ENCODE assay signal across 20 cellular contexts in the genomic region with DNA sequence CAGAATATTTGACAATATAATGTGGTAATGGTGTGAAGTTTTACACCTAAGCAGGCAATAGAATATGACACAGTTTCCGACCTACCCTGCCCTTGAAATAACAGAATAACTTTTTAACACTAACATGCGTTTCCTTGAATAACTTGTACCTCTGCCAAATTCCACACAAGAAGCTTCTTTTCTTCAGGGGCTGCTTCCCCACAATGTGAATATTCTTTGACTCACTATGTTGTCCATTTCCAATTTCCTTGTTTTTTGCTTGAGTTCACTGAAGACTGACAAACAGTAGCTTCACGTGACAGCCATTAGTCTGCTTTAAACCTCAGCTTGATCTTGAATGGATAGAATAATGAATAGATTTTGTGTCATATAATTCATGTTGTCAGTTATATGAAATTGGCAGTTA. TPM values are rescaled to one million over a fixed set of nuclear protein-coding genes. Genes with fewer than 3 reads are reported as not detected.
DNase-seq lines count a peak whose midpoint lies in the region; ATAC-seq, FAIRE-seq and TF ChIP-seq lines count a peak whose summit lies in the region.
"Had no signal": no experiment of that assay in that cellular context is flagged by ENCODE, and none has a peak within 500 bp of the region (broad histone marks: within the 10 kb centered on the region; RNA-seq: fewer than 3 reads in every experiment).

No MANE protein-coding gene starts in this region.

- WGBS in right lobe of liver (ENCODE audit: insufficient coverage, low coverage, low lambda C conversion rate, missing lambda C conversion rate), result 20% methylated on average over 3 of the region's 3 CpGs

- peaks cover 0 to 35% (median 14%) of the 10 kb centered on the region in 4 donors for H3K4me1 ChIP-seq in right lobe of liver
- H3K4me1 ChIP-seq: left ventricle myocardium inferior, testis had no signal

- no peak for TF ChIP-seq CTCF in choroid plexus epithelial cell (conservative IDR thresholded peaks at IDR 0.05; ENCODE audit: low read depth, low read length)
- no peak for TF ChIP-seq CTCF in right lobe of liver (IDR thresholded peaks at IDR 0.05)

- peak; percentile 87 for FAIRE-seq in RCC 7860 (lab: Jason Lieb, UNC)

- no peaks in the 10 kb centered on the region for H3K36me3 ChIP-seq in right lobe of liver
- H3K36me3 ChIP-seq: left ventricle myocardium inferior had no signal

- H3K27me3 ChIP-seq in right lobe of liver, result no peaks in the 10 kb centered on the region
- H3K27me3 ChIP-seq: testis had no signal

- peak overlapping the region in 2 of 3 donors; percentile 48 to 70 for H3K27ac ChIP-seq in right lobe of liver
- H3K27ac ChIP-seq: left ventricle myocardium inferior, testis had no signal

- ATAC-seq in right lobe of liver (no peak), sciatic nerve (peak; percentile 21), GM21367 (IDR thresholded peaks at IDR 0.05; ENCODE audit: unreplicated experiment) (no peak)
- ATAC-seq: activated CD8-positive, alpha-beta T cell treated with anti-CD3 and anti-CD28 coated beads, Interleukin-2, amount 10 ng/mL, durations not matched to agents 7 days and 5 days; naive thymus-derived CD8-positive, alpha-beta T cell had no signal

- DNase-seq in RCC 7860 (ENCODE audit: low spot score) (peak; percentile 44), choroid plexus epithelial cell (ENCODE audit: low read depth) (peak; percentile 42), right lobe of liver (no peak), sciatic nerve (ENCODE audit: low spot score) (no peak), activated T-cell treated with anti-CD3 and anti-CD28 coated beads for 4 hours (no peak), NCI-H1417 treated with DMSO at 0.1 percent for 48 hours (lab: John Stamatoyannopoulos, UW) (no peak)
- no peak for DNase-seq in activated T-cell treated with anti-CD3 and anti-CD28 coated beads, Interleukin-2, amount 50 U/mL, for 48 hours
- DNase-seq: activated CD8-positive, alpha-beta T cell treated with anti-CD3 and anti-CD28 coated beads, Interleukin-2, amount 10 ng/mL, durations not matched to agents 7 days and 5 days; amniotic stem cell; Karpas-422; left ventricle myocardium inferior; naive thymus-derived CD8-positive, alpha-beta T cell; NCI-H1694 treated with DMSO at 0.1 percent for 48 hours; NCI-H446 treated with DMSO at 0.1 percent for 48 hours; stimulated activated CD4-positive, alpha-beta T cell treated with anti-CD3 and anti-CD28 coated beads, Interleukin-4, amount 100 ng/mL, for 1 hour; stimulated activated CD8-positive, alpha-beta memory T cell treated with anti-CD3 and anti-CD28 coated beads, Interleukin-4, amount 100 ng/mL, for 48 hours; SW 1271; testis had no signal

- no peak for TF ChIP-seq POLR2A in right lobe of liver (IDR thresholded peaks at IDR 0.05)

- H3K9me3 ChIP-seq in right lobe of liver, result no peaks in the 10 kb centered on the region
- H3K9me3 ChIP-seq: left ventricle myocardium inferior, testis had no signal

- H3K4me3 ChIP-seq in choroid plexus epithelial cell (ENCODE audit: low read depth, low read length) (no peak overlapping the region), right lobe of liver (no peak overlapping the region)
- H3K4me3 ChIP-seq: left ventricle myocardium inferior, testis had no signal

- intact Hi-C loops in right lobe of liver (cut with DNase I), result loop anchor here in 1 of 2 donors (10.0 kb wide), 1 partner anchor 45 kb away; no protein-coding TSS in a partner anchor
- intact Hi-C loops in sciatic nerve (cut with DNase I), result no loop called here

RNA-seq across cellular contexts. Expression of gene SHROOM3, which starts 14.3 kb away (rescaled TPM):
- total RNA-seq in right lobe of liver (10 to 100 TPM; 15.2 to 35.8 (median 29.9) TPM), sciatic nerve (46.2 TPM)
- total RNA-seq: activated CD8-positive, alpha-beta T cell treated with anti-CD3 and anti-CD28 coated beads, Interleukin-2, amount 10 ng/mL, durations not matched to agents 7 days and 5 days; activated T-helper 2 cell treated with anti-CD3 and anti-CD28 coated beads, Interferon-gamma antibody, Interleukin-2, Interleukin-4, amounts not matched to agents 10 μg/mL and 5 μg/mL and 100 μg/mL, durations not matched to agents 14 hours and 24 hours and 36 hours; naive thymus-derived CD8-positive, alpha-beta T cell had no signal

RNA-seq across cellular contexts. Expression of gene CCDC158, which starts 28.4 kb away (rescaled TPM):
- 1 to 10 TPM in 4 of 6 experiments, under 1 TPM in 2; 0.51 to 2.9 (median 1.3) TPM for total RNA-seq in right lobe of liver
- total RNA-seq in sciatic nerve, result 1.9 TPM
- total RNA-seq: activated CD8-positive, alpha-beta T cell treated with anti-CD3 and anti-CD28 coated beads, Interleukin-2, amount 10 ng/mL, durations not matched to agents 7 days and 5 days; activated T-helper 2 cell treated with anti-CD3 and anti-CD28 coated beads, Interferon-gamma antibody, Interleukin-2, Interleukin-4, amounts not matched to agents 10 μg/mL and 5 μg/mL and 100 μg/mL, durations not matched to agents 14 hours and 24 hours and 36 hours; naive thymus-derived CD8-positive, alpha-beta T cell had no signal

Comparison
In these comparisons a context has a peak if more than half of its experiments do, and no peak if none do; other contexts are left out.
1. DNase-seq: peak in RCC 7860 (single experiment) and choroid plexus epithelial cell (single experiment); none in right lobe of liver (0 of 3), sciatic nerve (single experiment), activated T-cell treated with anti-CD3 and anti-CD28 coated beads for 4 hours (single experiment), NCI-H1417 treated with DMSO at 0.1 percent for 48 hours (single experiment) and activated T-cell treated with anti-CD3 and anti-CD28 coated beads, Interleukin-2, amount 50 U/mL, for 48 hours (0 of 2).